ENCODE assay signal across 24 cellular contexts in genomic region chr1:232282541-232282940, GRCh38.
"Had no signal": no experiment of that assay in that cellular context is flagged by ENCODE, and none has a peak within 500 bp of the region (broad histone marks: within the 10 kb centered on the region; RNA-seq: fewer than 3 reads in every experiment).

No MANE protein-coding gene starts in this region.

- H3K4me3 ChIP-seq: esophagus squamous epithelium, left ventricle myocardium inferior, lung, tibial nerve had no signal

- H3K27ac ChIP-seq: brain microvascular endothelial cell, esophagus squamous epithelium, left ventricle myocardium inferior, tibial nerve had no signal

- H3K9me3 ChIP-seq: esophagus squamous epithelium, left ventricle myocardium inferior, tibial nerve had no signal

- FAIRE-seq: frontal cortex, islet of Langerhans, urothelium cell line had no signal

- H3K4me1 Mint-ChIP-seq: naive thymus-derived CD4-positive, alpha-beta T cell had no signal

- H3K9me3 Mint-ChIP-seq: activated naive CD4-positive, alpha-beta T cell treated with anti-CD3 and anti-CD28 coated beads, Interleukin-2, amount 50 U/mL, for 72 hours; activated T-cell treated with anti-CD3 and anti-CD28 coated beads, Interleukin-2, amount 50 U/mL, for 72 hours; naive thymus-derived CD4-positive, alpha-beta T cell had no signal

- H3K36me3 Mint-ChIP-seq: activated naive CD4-positive, alpha-beta T cell treated with anti-CD3 and anti-CD28 coated beads, Interleukin-2, amount 50 U/mL, for 72 hours; naive thymus-derived CD4-positive, alpha-beta T cell had no signal

- ATAC-seq: activated naive CD4-positive, alpha-beta T cell treated with anti-CD3 and anti-CD28 coated beads, Interleukin-2, amount 50 U/mL, for 72 hours; activated T-cell treated with anti-CD3 and anti-CD28 coated beads, Interleukin-2, amount 50 U/mL, for 72 hours; naive thymus-derived CD4-positive, alpha-beta T cell; right cardiac atrium had no signal

- H3K27me3 ChIP-seq: brain microvascular endothelial cell, esophagus squamous epithelium, tibial nerve had no signal

- DNase-seq: activated CD4-positive, alpha-beta T cell treated with anti-CD3 and anti-CD28 coated beads for 4 hours; activated CD4-positive, alpha-beta T cell treated with anti-CD3 and anti-CD28 coated beads, Interleukin-2, amount 50 U/mL, for 4 hours; activated naive CD4-positive, alpha-beta T cell; activated T-cell treated with anti-CD3 and anti-CD28 coated beads for 4 hours; activated T-cell treated with anti-CD3 and anti-CD28 coated beads, Interleukin-2, amount 50 U/mL, for 72 hours; aorta; brain microvascular endothelial cell; central memory CD4-positive, alpha-beta T cell; dermis blood vessel endothelial cell; effector CD4-positive, alpha-beta T cell; esophagus squamous epithelium; glutamatergic neuron; left ventricle myocardium inferior; naive thymus-derived CD4-positive, alpha-beta T cell; occipital lobe; right cardiac atrium; stimulated activated CD4-positive, alpha-beta T cell treated with anti-CD3 and anti-CD28 coated beads, Interleukin-2, amount 100 ng/mL, for 48 hours; stimulated activated naive CD4-positive, alpha-beta T cell treated with Interleukin-2 at 50 U/mL for 16 hours had no signal

- H3K36me3 ChIP-seq: brain microvascular endothelial cell, esophagus squamous epithelium, left ventricle myocardium inferior, tibial nerve had no signal

- H3K27ac Mint-ChIP-seq: activated naive CD4-positive, alpha-beta T cell treated with anti-CD3 and anti-CD28 coated beads, Interleukin-2, amount 50 U/mL, for 72 hours; activated T-cell treated with anti-CD3 and anti-CD28 coated beads, Interleukin-2, amount 50 U/mL, for 72 hours; naive thymus-derived CD4-positive, alpha-beta T cell had no signal

- H3K4me3 Mint-ChIP-seq: activated T-cell treated with anti-CD3 and anti-CD28 coated beads, Interleukin-2, amount 50 U/mL, for 72 hours; naive thymus-derived CD4-positive, alpha-beta T cell had no signal
